In the genomic region with DNA sequence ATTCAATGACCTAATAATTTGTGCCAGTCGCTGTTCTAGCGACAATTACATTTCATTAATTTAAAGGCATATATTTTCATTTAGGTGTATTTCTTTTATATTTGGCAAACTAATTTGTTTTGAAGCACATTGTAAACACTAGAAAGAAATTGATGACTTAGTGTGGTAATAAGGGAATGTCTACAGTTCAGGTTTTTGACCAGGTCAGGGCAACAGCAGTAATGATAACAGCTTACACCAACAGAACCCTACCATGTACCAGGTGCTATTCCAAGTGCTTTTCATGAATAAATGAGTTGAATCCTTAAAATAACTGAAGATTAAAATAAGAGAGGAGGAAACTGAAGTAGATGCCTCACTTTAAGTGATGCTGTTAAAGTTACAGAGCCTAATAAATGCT, we compare ENCODE assay signal across 16 cellular contexts.
"Had no signal": no experiment of that assay in that cellular context is flagged by ENCODE, and none has a peak within 500 bp of the region (broad histone marks: within the 10 kb centered on the region; RNA-seq: fewer than 3 reads in every experiment).

No MANE protein-coding gene starts in this region.

- H3K9me3 Mint-ChIP-seq: endodermal cell, mesothelial cell of epicardium, neural progenitor cell, T-cell had no signal

- H2AFZ ChIP-seq: neural progenitor cell had no signal

- H3K4me2 ChIP-seq: neural progenitor cell, SK-N-SH had no signal

- H3K36me3 Mint-ChIP-seq: mesothelial cell of epicardium, neural progenitor cell, T-cell had no signal

- H3K9me2 ChIP-seq: SK-N-SH had no signal

- H3K27me3 Mint-ChIP-seq: T-cell had no signal

- H3K36me3 ChIP-seq: cardiac muscle cell, neural progenitor cell, ovary, sigmoid colon, spleen, stomach, thoracic aorta had no signal

- H3K4me1 Mint-ChIP-seq: neural progenitor cell had no signal

- H3K4me1 ChIP-seq: neural progenitor cell had no signal

- H3K27ac ChIP-seq: cardiac muscle cell, dorsolateral prefrontal cortex, neural progenitor cell, sigmoid colon, thoracic aorta had no signal

- H3K4me3 Mint-ChIP-seq: endodermal cell, mesothelial cell of epicardium, neural progenitor cell had no signal

- H3K9me3 ChIP-seq: ovary, sigmoid colon, SK-N-SH, spleen, stomach, thoracic aorta had no signal

- DNase-seq: activated CD4-positive, alpha-beta T cell treated with anti-CD3 and anti-CD28 coated beads for 48 hours; activated naive CD4-positive, alpha-beta T cell treated with Interleukin-2 at 50 U/mL for 16 hours; dorsolateral prefrontal cortex; endodermal cell; head of caudate nucleus; ovary; sigmoid colon; SK-N-SH; spleen; stomach; T-cell had no signal

- H3K27ac Mint-ChIP-seq: endodermal cell, mesothelial cell of epicardium, neural progenitor cell had no signal

- H3K4me3 ChIP-seq: cardiac muscle cell, dorsolateral prefrontal cortex, lung, neural progenitor cell, ovary, sigmoid colon, spleen, stomach, thoracic aorta had no signal

- H3K27me3 ChIP-seq: cardiac muscle cell, dorsolateral prefrontal cortex, neural progenitor cell, ovary, sigmoid colon, spleen, stomach had no signal
